ENCODE assay signal across 10 cellular contexts in genomic region chr3:32226875-32227500, GRCh38. TPM values are rescaled to one million over a fixed set of nuclear protein-coding genes. Genes with fewer than 3 reads are reported as not detected.
DNase-seq lines count a peak whose midpoint lies in the region; ATAC-seq and TF ChIP-seq lines count a peak whose summit lies in the region.
"Had no signal": no experiment of that assay in that cellular context is flagged by ENCODE, and none has a peak within 500 bp of the region (broad histone marks: within the 10 kb centered on the region; RNA-seq: fewer than 3 reads in every experiment).

No MANE protein-coding gene starts in this region.

- H3K27ac Mint-ChIP-seq in type B pancreatic cell = peak overlapping the region; percentile 30

- H3K9me3 Mint-ChIP-seq in type B pancreatic cell = peaks cover 16% of the 10 kb centered on the region

- CTCF ChIA-PET in RWPE1 (lab: Yijun Ruan, JAX) = no interaction called here

- no peak overlapping the region; the same call in 1 of the 2 replicates for H3K27ac ChIP-seq in RWPE1
- H3K27ac ChIP-seq: right atrium auricular region had no signal

- no peak for TF ChIP-seq CTCF in RWPE1 (conservative IDR thresholded peaks at IDR 0.05; ENCODE audit: low read depth)
- TF ChIP-seq CTCF in fibroblast of mammary gland (conservative IDR thresholded peaks at IDR 0.05; ENCODE audit: control insufficient read depth, insufficient read depth, low read depth, low read length) = no peak
- TF ChIP-seq CTCF in type B pancreatic cell (conservative IDR thresholded peaks at IDR 0.05) = no peak

- no peak overlapping the region for H3K4me3 Mint-ChIP-seq in type B pancreatic cell

- peak; percentile 41 to 78 for ATAC-seq in activated CD4-positive, CD25-positive, alpha-beta regulatory T cell treated with anti-CD3 and anti-CD28 coated beads, Interleukin-2, amount 50 U/mL, for 24 hours

- H3K4me1 Mint-ChIP-seq in type B pancreatic cell (ENCODE audit: unreplicated experiment) = peaks cover 25% of the 10 kb centered on the region

- H3K27me3 Mint-ChIP-seq in type B pancreatic cell = peaks cover 3% of the 10 kb centered on the region

- POLR2A ChIA-PET in RWPE1 (lab: Yijun Ruan, JAX; ENCODE audit: low non-redundant PET) = no interaction called here

- DNase-seq in activated CD4-positive, CD25-positive, alpha-beta regulatory T cell treated with anti-CD3 and anti-CD28 coated beads, Interleukin-2, amount 50 U/mL, for 72 hours = no peak
- peak; percentile 68 for DNase-seq in RWPE1 (ENCODE audit: low spot score)
- DNase-seq in fibroblast of mammary gland (ENCODE audit: low read depth) = peak; percentile 86
- DNase-seq in type B pancreatic cell (ENCODE audit: extremely low spot score, unreplicated experiment) = no peak
- DNase-seq in RPMI8226 = no peak
- DNase-seq in activated T-cell treated with anti-CD3 and anti-CD28 coated beads, Interleukin-2, amount 50 U/mL, for 48 hours = no peak
- DNase-seq in AML-193 (lab: John Stamatoyannopoulos, UW) = no peak
- DNase-seq: OCI-M1 had no signal

- no peak overlapping the region for H3K4me3 ChIP-seq in fibroblast of mammary gland (ENCODE audit: control insufficient read depth, low read depth, low read length)
- H3K4me3 ChIP-seq: right atrium auricular region had no signal

- H3K36me3 Mint-ChIP-seq in type B pancreatic cell = no peaks in the 10 kb centered on the region

RNA-seq across cellular contexts. Expression of gene CMTM8, which starts 11.5 kb away (rescaled TPM):
- total RNA-seq in type B pancreatic cell (ENCODE audit: low replicate concordance) = 9.0 and 14.4 TPM in 2 replicates

Comparison
In these comparisons a context has a peak if more than half of its experiments do, and no peak if none do; other contexts are left out.
1. DNase-seq: peak in RWPE1 (single experiment) and fibroblast of mammary gland (single experiment); none in activated CD4-positive, CD25-positive, alpha-beta regulatory T cell treated with anti-CD3 and anti-CD28 coated beads, Interleukin-2, amount 50 U/mL, for 72 hours (single experiment), type B pancreatic cell (single experiment), RPMI8226 (single experiment), activated T-cell treated with anti-CD3 and anti-CD28 coated beads, Interleukin-2, amount 50 U/mL, for 48 hours (0 of 2) and AML-193 (0 of 2).